8 cellular contexts compared by ENCODE assay signal in the genomic region with DNA sequence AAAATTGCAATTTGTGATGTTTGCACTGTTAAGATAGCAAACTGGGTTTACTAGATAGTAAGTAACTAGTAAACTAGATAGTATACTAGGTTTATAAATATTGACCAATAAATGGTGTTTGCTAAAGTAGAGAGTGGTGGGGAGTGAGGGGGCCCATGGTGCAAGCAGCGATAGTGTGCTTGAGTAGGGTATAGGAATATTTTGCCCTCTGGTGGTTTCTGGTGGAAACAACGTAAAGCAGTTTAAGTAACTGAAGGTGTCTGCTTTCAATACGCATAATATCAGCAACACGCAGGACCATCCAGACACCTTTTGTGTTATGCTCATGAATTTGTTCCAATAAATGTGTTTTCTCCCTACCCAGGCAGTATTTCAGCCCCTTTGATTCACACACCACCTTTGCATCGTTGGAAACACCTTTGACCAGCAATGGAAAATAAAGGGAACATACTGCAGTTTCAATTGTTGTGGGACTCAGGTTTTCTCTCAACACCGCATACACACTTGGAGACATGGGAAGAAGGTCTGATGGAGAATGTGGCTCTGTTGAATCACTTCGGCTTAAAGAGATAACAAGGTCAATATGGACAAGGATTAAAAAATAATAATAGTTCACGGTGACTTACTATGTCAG. TPM values are rescaled to one million over a fixed set of nuclear protein-coding genes. Genes with fewer than 3 reads are reported as not detected.
DNase-seq lines count a peak whose midpoint lies in the region; ATAC-seq and TF ChIP-seq lines count a peak whose summit lies in the region.

No MANE protein-coding gene starts in this region.

- intact Hi-C loops in prostate gland (cut with DNase I), result no loop called here

- peaks cover 26% of the 10 kb centered on the region for H3K36me3 ChIP-seq in CD8-positive, alpha-beta memory T cell (ENCODE audit: insufficient read depth, low read length)
- H3K36me3 ChIP-seq in prostate gland, result no peaks in the 10 kb centered on the region

- CTCF ChIA-PET in CD8-positive, alpha-beta memory T cell (lab: Charles Lee), result no interaction called here

- TF ChIP-seq CTCF in VCaP (conservative IDR thresholded peaks at IDR 0.05) (peak; percentile 79), fibroblast of pulmonary artery (IDR thresholded peaks at IDR 0.05; ENCODE audit: low read length, missing control alignments) (peak; percentile 69), prostate gland (IDR thresholded peaks at IDR 0.05) (peak; percentile 17 to 67 (median 63))

- ATAC-seq in GM18511 (IDR thresholded peaks at IDR 0.05; ENCODE audit: unreplicated experiment) (peak; percentile 97), HG02870 (IDR thresholded peaks at IDR 0.05; ENCODE audit: unreplicated experiment) (peak; percentile 88)

- H3K27me3 ChIP-seq in CD8-positive, alpha-beta memory T cell (ENCODE audit: insufficient read depth, low read length, poor library complexity, severe bottlenecking), result no peaks in the 10 kb centered on the region
- H3K27me3 ChIP-seq in prostate gland (replicated peaks; ENCODE audit: insufficient read depth), result no peaks in the 10 kb centered on the region

- H3K9me3 Mint-ChIP-seq in CD8-positive, alpha-beta memory T cell, result no peaks in the 10 kb centered on the region

- peak overlapping the region; percentile 59 to 91 (median 80) for H3K27ac Mint-ChIP-seq in CD8-positive, alpha-beta memory T cell

- no peaks in the 10 kb centered on the region for H3K27me3 Mint-ChIP-seq in CD8-positive, alpha-beta memory T cell

- POLR2A ChIA-PET in CD8-positive, alpha-beta memory T cell (lab: Charles Lee), result no interaction called here

- peaks cover 30 to 48% (median 35%) of the 10 kb centered on the region in 3 donors for H3K4me1 Mint-ChIP-seq in CD8-positive, alpha-beta memory T cell

- DNase-seq in CD8-positive, alpha-beta memory T cell, result peak in 3 of 5 donors; percentile 14 to 58 (median 52)
- DNase-seq in NCI-H146 (lab: John Stamatoyannopoulos, UW) (peak; percentile 44), fibroblast of pulmonary artery (ENCODE audit: low read depth) (peak; percentile 68), prostate gland (ENCODE audit: low spot score) (peak; percentile 40), ecto neural progenitor cell (ENCODE audit: low spot score) (no peak)

- 40% methylated on average over 8 of the region's 8 CpGs for WGBS in prostate gland

- H3K36me3 Mint-ChIP-seq in CD8-positive, alpha-beta memory T cell, result peaks cover 0 to 77% (median 9%) of the 10 kb centered on the region in 3 donors

- no peak for TF ChIP-seq POLR2A in prostate gland (IDR thresholded peaks at IDR 0.05)

- H3K4me3 Mint-ChIP-seq in CD8-positive, alpha-beta memory T cell, result peak overlapping the region in 1 of 7 donors; percentile 59

- H3K27ac ChIP-seq in CD8-positive, alpha-beta memory T cell (ENCODE audit: low read depth, low read length), result no peak overlapping the region
- H3K27ac ChIP-seq in VCaP (no peak overlapping the region), prostate gland (no peak overlapping the region)

- no peak overlapping the region for H3K4me3 ChIP-seq in CD8-positive, alpha-beta memory T cell (ENCODE audit: low read length)
- H3K4me3 ChIP-seq in fibroblast of pulmonary artery (replicated peaks; ENCODE audit: low read depth, low read length), result no peak overlapping the region
- no peak overlapping the region for H3K4me3 ChIP-seq in prostate gland

- H3K4me1 ChIP-seq in CD8-positive, alpha-beta memory T cell (ENCODE audit: insufficient read depth, low read length), result peaks cover 30% of the 10 kb centered on the region
- no peaks in the 10 kb centered on the region for H3K4me1 ChIP-seq in prostate gland (replicated peaks)

- H3K9me3 ChIP-seq in CD8-positive, alpha-beta memory T cell (ENCODE audit: low read length), result no peaks in the 10 kb centered on the region
- no peaks in the 10 kb centered on the region for H3K9me3 ChIP-seq in prostate gland

RNA-seq across cellular contexts. Expression of gene STAT1, which starts 16.7 kb away (rescaled TPM):
- total RNA-seq in CD8-positive, alpha-beta memory T cell, result 100 to 1,000 TPM; 142 to 145 TPM
- 173 TPM for polyA plus RNA-seq in CD8-positive, alpha-beta memory T cell
- 10 to 100 TPM; 53.3 to 64.1 TPM for total RNA-seq in prostate gland
